ENCODE assay signal across 8 cellular contexts in genomic region chr16:81808933-81809480, GRCh38. TPM values are rescaled to one million over a fixed set of nuclear protein-coding genes. Genes with fewer than 3 reads are reported as not detected.
DNase-seq lines count a peak whose midpoint lies in the region; ATAC-seq and TF ChIP-seq lines count a peak whose summit lies in the region.

No MANE protein-coding gene starts in this region.

- H3K27me3 ChIP-seq in A673 (replicated peaks; ENCODE audit: insufficient read depth, low read depth, low read length, poor library complexity): no peaks in the 10 kb centered on the region

- DNase-seq in COLO668 (lab: John Stamatoyannopoulos, UW; ENCODE audit: unreplicated experiment) (peak; percentile 19), SHP77 treated with DMSO at 0.1 percent for 48 hours (lab: John Stamatoyannopoulos, UW) (no peak), A673 (ENCODE audit: low spot score) (no peak), nephron progenitor cell (no peak), hippocampal formation (lab: John Stamatoyannopoulos, UW) (no peak)
- peak; percentile 37 for DNase-seq in activated CD4-positive, alpha-beta memory T cell treated with anti-CD3 and anti-CD28 coated beads, Interleukin-2, amount 10 ng/mL, durations not matched to agents 7 days and 5 days

- peak overlapping the region; percentile 9 for H3K27ac Mint-ChIP-seq in activated CD4-positive, alpha-beta memory T cell treated with anti-CD3 and anti-CD28 coated beads, Interleukin-2, amount 10 ng/mL, durations not matched to agents 7 days and 5 days
- H3K27ac Mint-ChIP-seq in nephron progenitor cell: no peak overlapping the region

- TF ChIP-seq CTCF in A673 (conservative IDR thresholded peaks at IDR 0.05; ENCODE audit: low read depth, low read length): no peak
- TF ChIP-seq CTCF in nephron progenitor cell (IDR thresholded peaks at IDR 0.05): no peak

- no TSS peak for BruUV-seq in A673 (replicated peaks; lab: Mats Ljungman, UMichigan)

- ATAC-seq in GM19372 (IDR thresholded peaks at IDR 0.05; ENCODE audit: low read depth, unreplicated experiment): peak; percentile 65
- peak; percentile 64 for ATAC-seq in HG03135 (IDR thresholded peaks at IDR 0.05; ENCODE audit: unreplicated experiment)

- H3K9me3 Mint-ChIP-seq in activated CD4-positive, alpha-beta memory T cell treated with anti-CD3 and anti-CD28 coated beads, Interleukin-2, amount 10 ng/mL, durations not matched to agents 7 days and 5 days: no peaks in the 10 kb centered on the region
- peaks cover 22% of the 10 kb centered on the region for H3K9me3 Mint-ChIP-seq in nephron progenitor cell

- no peak overlapping the region for H3K4me3 Mint-ChIP-seq in activated CD4-positive, alpha-beta memory T cell treated with anti-CD3 and anti-CD28 coated beads, Interleukin-2, amount 10 ng/mL, durations not matched to agents 7 days and 5 days
- no peak overlapping the region for H3K4me3 Mint-ChIP-seq in nephron progenitor cell

- no peaks in the 10 kb centered on the region for H3K4me1 ChIP-seq in A673 (ENCODE audit: insufficient read depth, low read length, poor library complexity, severe bottlenecking)

- H3K36me3 Mint-ChIP-seq in activated CD4-positive, alpha-beta memory T cell treated with anti-CD3 and anti-CD28 coated beads, Interleukin-2, amount 10 ng/mL, durations not matched to agents 7 days and 5 days (ENCODE audit: low read depth): peaks cover 8% of the 10 kb centered on the region
- H3K36me3 Mint-ChIP-seq in nephron progenitor cell (ENCODE audit: low read depth): peaks cover 7% of the 10 kb centered on the region

- CTCF ChIA-PET in activated CD4-positive, alpha-beta memory T cell treated with anti-CD3 and anti-CD28 coated beads, Interleukin-2, amount 10 ng/mL, durations not matched to agents 7 days and 5 days (lab: Charles Lee): no interaction called here
- CTCF ChIA-PET in A673 (lab: Charles Lee): no interaction called here

- H3K4me3 ChIP-seq in A673 (ENCODE audit: low read depth, low read length, poor library complexity, severe bottlenecking): no peak overlapping the region

- H3K27ac ChIP-seq in A673 (ENCODE audit: low read depth, low read length, poor library complexity, severe bottlenecking): no peak overlapping the region

- H3K36me3 ChIP-seq in A673 (ENCODE audit: insufficient read depth, low read length, poor library complexity, severe bottlenecking): no peaks in the 10 kb centered on the region

- H3K4me1 Mint-ChIP-seq in activated CD4-positive, alpha-beta memory T cell treated with anti-CD3 and anti-CD28 coated beads, Interleukin-2, amount 10 ng/mL, durations not matched to agents 7 days and 5 days: peaks cover 37% of the 10 kb centered on the region
- peaks cover 24% of the 10 kb centered on the region for H3K4me1 Mint-ChIP-seq in nephron progenitor cell

- H3K27me3 Mint-ChIP-seq in activated CD4-positive, alpha-beta memory T cell treated with anti-CD3 and anti-CD28 coated beads, Interleukin-2, amount 10 ng/mL, durations not matched to agents 7 days and 5 days: no peaks in the 10 kb centered on the region
- peaks cover 13% of the 10 kb centered on the region for H3K27me3 Mint-ChIP-seq in nephron progenitor cell (ENCODE audit: low read depth, poor library complexity)

- POLR2A ChIA-PET in activated CD4-positive, alpha-beta memory T cell treated with anti-CD3 and anti-CD28 coated beads, Interleukin-2, amount 10 ng/mL, durations not matched to agents 7 days and 5 days (lab: Charles Lee): no interaction called here
- POLR2A ChIA-PET in A673 (lab: Charles Lee; ENCODE audit: low non-redundant PET): no interaction called here

- intact Hi-C loops in A673 (cut with micrococcal nuclease; ENCODE audit: unreplicated experiment): no loop called here

- no peaks in the 10 kb centered on the region for H3K9me3 ChIP-seq in A673 (ENCODE audit: low read depth, low read length, poor library complexity, severe bottlenecking)

RNA-seq across cellular contexts. Expression of gene PLCG2, which starts 29.9 kb away (rescaled TPM):
- total RNA-seq in activated CD4-positive, alpha-beta memory T cell treated with anti-CD3 and anti-CD28 coated beads, Interleukin-2, amount 10 ng/mL, durations not matched to agents 7 days and 5 days: 10 to 100 TPM; 11.0 to 13.3 TPM
- total RNA-seq in A673 (2021): 5.6 and 9.6 TPM in 2 replicates

Comparison
In these comparisons a context has a peak if more than half of its experiments do, and no peak if none do; other contexts are left out.
1. DNase-seq: peak in COLO668 (single experiment) and activated CD4-positive, alpha-beta memory T cell treated with anti-CD3 and anti-CD28 coated beads, Interleukin-2, amount 10 ng/mL, durations not matched to agents 7 days and 5 days (single experiment); none in SHP77 treated with DMSO at 0.1 percent for 48 hours (single experiment), A673 (single experiment), nephron progenitor cell (single experiment) and hippocampal formation (0 of 2).